ENCODE assay signal across 1 cellular context in the genomic region with DNA sequence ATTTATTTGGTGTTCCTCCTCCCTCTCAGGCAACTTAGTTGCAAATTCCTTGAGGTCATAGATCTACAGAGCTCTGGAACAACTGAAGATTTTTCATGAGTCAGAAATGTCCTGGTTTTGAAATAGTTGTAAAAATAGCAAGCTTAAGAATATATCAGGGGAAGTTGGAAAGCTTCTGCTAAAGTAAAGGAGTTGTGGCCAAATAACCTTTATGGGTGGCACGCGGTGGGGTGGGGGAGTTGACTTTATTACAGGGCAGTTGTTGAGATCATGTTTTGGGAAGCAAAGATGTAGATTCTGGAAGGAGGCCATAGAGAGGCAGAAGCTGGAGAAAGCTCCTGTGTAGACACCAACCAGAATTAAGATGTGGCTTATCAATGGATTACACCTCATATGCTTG.
TF ChIP-seq lines count a peak whose summit lies in the region.

No MANE protein-coding gene starts in this region.

TF ChIP-seq in WTC11, 78 proteins besides CTCF, POLR2A, EP300 and RAD21:
- TF ChIP-seq, protein P1, sequence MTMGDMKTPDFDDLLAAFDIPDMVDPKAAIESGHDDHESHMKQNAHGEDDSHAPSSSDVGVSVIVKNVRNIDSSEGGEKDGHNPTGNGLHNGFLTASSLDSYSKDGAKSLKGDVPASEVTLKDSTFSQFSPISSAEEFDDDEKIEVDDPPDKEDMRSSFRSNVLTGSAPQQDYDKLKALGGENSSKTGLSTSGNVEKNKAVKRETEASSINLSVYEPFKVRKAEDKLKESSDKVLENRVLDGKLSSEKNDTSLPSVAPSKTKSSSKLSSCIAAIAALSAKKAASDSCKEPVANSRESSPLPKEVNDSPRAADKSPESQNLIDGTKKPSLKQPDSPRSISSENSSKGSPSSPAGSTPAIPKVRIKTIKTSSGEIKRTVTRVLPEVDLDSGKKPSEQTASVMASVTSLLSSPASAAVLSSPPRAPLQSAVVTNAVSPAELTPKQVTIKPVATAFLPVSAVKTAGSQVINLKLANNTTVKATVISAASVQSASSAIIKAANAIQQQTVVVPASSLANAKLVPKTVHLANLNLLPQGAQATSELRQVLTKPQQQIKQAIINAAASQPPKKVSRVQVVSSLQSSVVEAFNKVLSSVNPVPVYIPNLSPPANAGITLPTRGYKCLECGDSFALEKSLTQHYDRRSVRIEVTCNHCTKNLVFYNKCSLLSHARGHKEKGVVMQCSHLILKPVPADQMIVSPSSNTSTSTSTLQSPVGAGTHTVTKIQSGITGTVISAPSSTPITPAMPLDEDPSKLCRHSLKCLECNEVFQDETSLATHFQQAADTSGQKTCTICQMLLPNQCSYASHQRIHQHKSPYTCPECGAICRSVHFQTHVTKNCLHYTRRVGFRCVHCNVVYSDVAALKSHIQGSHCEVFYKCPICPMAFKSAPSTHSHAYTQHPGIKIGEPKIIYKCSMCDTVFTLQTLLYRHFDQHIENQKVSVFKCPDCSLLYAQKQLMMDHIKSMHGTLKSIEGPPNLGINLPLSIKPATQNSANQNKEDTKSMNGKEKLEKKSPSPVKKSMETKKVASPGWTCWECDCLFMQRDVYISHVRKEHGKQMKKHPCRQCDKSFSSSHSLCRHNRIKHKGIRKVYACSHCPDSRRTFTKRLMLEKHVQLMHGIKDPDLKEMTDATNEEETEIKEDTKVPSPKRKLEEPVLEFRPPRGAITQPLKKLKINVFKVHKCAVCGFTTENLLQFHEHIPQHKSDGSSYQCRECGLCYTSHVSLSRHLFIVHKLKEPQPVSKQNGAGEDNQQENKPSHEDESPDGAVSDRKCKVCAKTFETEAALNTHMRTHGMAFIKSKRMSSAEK (CRISPR knock-in tag; IDR thresholded peaks at IDR 0.05; ENCODE audit: borderline replicate concordance) = no peak
- TF ChIP-seq GRHL2 (CRISPR knock-in tag; IDR thresholded peaks at IDR 0.05; ENCODE audit: insufficient replicate concordance, severe bottlenecking) = no peak
- TF ChIP-seq NFATC4 (CRISPR knock-in tag; IDR thresholded peaks at IDR 0.05) = no peak
- TF ChIP-seq, protein P2, sequence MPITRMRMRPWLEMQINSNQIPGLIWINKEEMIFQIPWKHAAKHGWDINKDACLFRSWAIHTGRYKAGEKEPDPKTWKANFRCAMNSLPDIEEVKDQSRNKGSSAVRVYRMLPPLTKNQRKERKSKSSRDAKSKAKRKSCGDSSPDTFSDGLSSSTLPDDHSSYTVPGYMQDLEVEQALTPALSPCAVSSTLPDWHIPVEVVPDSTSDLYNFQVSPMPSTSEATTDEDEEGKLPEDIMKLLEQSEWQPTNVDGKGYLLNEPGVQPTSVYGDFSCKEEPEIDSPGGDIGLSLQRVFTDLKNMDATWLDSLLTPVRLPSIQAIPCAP (CRISPR knock-in tag; IDR thresholded peaks at IDR 0.05) = no peak
- TF ChIP-seq, protein P3, sequence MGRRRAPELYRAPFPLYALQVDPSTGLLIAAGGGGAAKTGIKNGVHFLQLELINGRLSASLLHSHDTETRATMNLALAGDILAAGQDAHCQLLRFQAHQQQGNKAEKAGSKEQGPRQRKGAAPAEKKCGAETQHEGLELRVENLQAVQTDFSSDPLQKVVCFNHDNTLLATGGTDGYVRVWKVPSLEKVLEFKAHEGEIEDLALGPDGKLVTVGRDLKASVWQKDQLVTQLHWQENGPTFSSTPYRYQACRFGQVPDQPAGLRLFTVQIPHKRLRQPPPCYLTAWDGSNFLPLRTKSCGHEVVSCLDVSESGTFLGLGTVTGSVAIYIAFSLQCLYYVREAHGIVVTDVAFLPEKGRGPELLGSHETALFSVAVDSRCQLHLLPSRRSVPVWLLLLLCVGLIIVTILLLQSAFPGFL (CRISPR knock-in tag; IDR thresholded peaks at IDR 0.05; ENCODE audit: borderline replicate concordance) = no peak
- no peak for TF ChIP-seq NFE2L1 (CRISPR knock-in tag; IDR thresholded peaks at IDR 0.05)
- TF ChIP-seq ZNF121 (CRISPR knock-in tag; IDR thresholded peaks at IDR 0.05) = no peak
- no peak for TF ChIP-seq FOXP1 (CRISPR knock-in tag; IDR thresholded peaks at IDR 0.05; ENCODE audit: borderline replicate concordance)
- no peak for TF ChIP-seq CREB1 (CRISPR knock-in tag; IDR thresholded peaks at IDR 0.05)
- no peak for TF ChIP-seq ZNF396 (CRISPR knock-in tag; IDR thresholded peaks at IDR 0.05; ENCODE audit: borderline replicate concordance)
- no peak for TF ChIP-seq TP53 (CRISPR knock-in tag; IDR thresholded peaks at IDR 0.05)
